ENCODE assay signal across 10 cellular contexts in the genomic region with DNA sequence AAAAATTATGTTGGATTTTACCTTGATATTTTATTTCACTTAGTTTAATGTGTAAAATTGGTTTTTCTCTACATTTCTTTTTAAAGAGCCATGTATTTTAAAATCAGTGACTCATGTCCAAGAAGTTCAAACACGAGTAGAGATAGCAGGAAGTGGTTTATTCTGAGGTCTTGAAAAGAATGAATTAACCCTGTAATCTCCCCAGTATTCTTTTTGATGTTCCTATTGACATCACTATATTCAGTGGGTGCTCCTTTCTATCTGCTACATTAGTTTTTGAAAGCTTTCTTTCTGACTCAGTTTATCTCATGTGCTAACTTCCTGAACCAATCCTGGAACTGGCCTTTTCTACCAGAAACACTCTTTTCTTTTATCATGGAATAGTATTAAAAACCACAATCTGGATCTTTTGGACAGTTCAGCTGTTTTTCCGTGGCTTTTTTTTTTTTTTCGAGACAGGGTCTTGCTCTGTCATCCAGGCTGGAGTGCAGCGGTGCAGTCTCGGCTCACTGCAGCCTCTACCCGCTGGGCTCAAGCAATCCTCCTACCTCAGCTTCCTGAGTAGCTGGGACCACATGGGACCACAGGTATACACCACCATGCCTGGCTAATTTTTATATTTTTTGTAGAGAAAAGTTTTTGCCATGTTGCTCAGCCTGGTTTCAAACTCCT.
DNase-seq lines count a peak whose midpoint lies in the region; ATAC-seq, FAIRE-seq and TF ChIP-seq lines count a peak whose summit lies in the region.
"Had no signal": no experiment of that assay in that cellular context is flagged by ENCODE, and none has a peak within 500 bp of the region (broad histone marks: within the 10 kb centered on the region; RNA-seq: fewer than 3 reads in every experiment).

No MANE protein-coding gene starts in this region.

- 50 to 65% (median 57%) methylated on average over 6 of the region's 6 CpGs for WGBS in ovary, 3 donors

- H3K4me3 ChIP-seq in ovary: no peak overlapping the region
- H3K4me3 ChIP-seq: dorsolateral prefrontal cortex had no signal

- H3K27me3 Mint-ChIP-seq in activated T-helper 17 cell treated with anti-CD3 and anti-CD28 coated beads, Interleukin-2, amount 50 U/mL, for 72 hours: no peaks in the 10 kb centered on the region
- no peaks in the 10 kb centered on the region for H3K27me3 Mint-ChIP-seq in natural killer cell treated with Interleukin-12 subunit alpha and Interleukin-12 subunit beta and Interleukin-15 and Interleukin-18, amount 100 ng/mL, for 72 hours

- FAIRE-seq in GM12892 (lab: Jason Lieb, UNC): no peak

- H3K36me3 Mint-ChIP-seq in activated T-helper 17 cell treated with anti-CD3 and anti-CD28 coated beads, Interleukin-2, amount 50 U/mL, for 72 hours (ENCODE audit: low read depth): no peaks in the 10 kb centered on the region
- H3K36me3 Mint-ChIP-seq in natural killer cell treated with Interleukin-12 subunit alpha and Interleukin-12 subunit beta and Interleukin-15 and Interleukin-18, amount 100 ng/mL, for 72 hours: no peaks in the 10 kb centered on the region

- no peaks in the 10 kb centered on the region for H3K4me1 ChIP-seq in ovary (ENCODE audit: insufficient read depth)

- ATAC-seq in GM18511 (IDR thresholded peaks at IDR 0.05; ENCODE audit: unreplicated experiment) (peak; percentile 65), HG03175 (IDR thresholded peaks at IDR 0.05; ENCODE audit: unreplicated experiment) (peak; percentile 75), HG02571 (IDR thresholded peaks at IDR 0.05; ENCODE audit: unreplicated experiment) (no peak)
- ATAC-seq in activated T-helper 17 cell treated with anti-CD3 and anti-CD28 coated beads, Interleukin-2, amount 50 U/mL, for 72 hours (replicated peaks): peak; percentile 97
- ATAC-seq in natural killer cell treated with Interleukin-12 subunit alpha and Interleukin-12 subunit beta and Interleukin-15 and Interleukin-18, amount 100 ng/mL, for 72 hours: peak; percentile 59 to 86

- peaks cover 6% of the 10 kb centered on the region for H3K4me1 Mint-ChIP-seq in activated T-helper 17 cell treated with anti-CD3 and anti-CD28 coated beads, Interleukin-2, amount 50 U/mL, for 72 hours
- H3K4me1 Mint-ChIP-seq in natural killer cell treated with Interleukin-12 subunit alpha and Interleukin-12 subunit beta and Interleukin-15 and Interleukin-18, amount 100 ng/mL, for 72 hours (ENCODE audit: low read depth in 2 of 2): peaks cover 9 to 16% of the 10 kb centered on the region in 2 donors

- H3K27ac Mint-ChIP-seq in activated T-helper 17 cell treated with anti-CD3 and anti-CD28 coated beads, Interleukin-2, amount 50 U/mL, for 72 hours: peak overlapping the region; percentile 25
- H3K27ac Mint-ChIP-seq in natural killer cell treated with Interleukin-12 subunit alpha and Interleukin-12 subunit beta and Interleukin-15 and Interleukin-18, amount 100 ng/mL, for 72 hours: peak overlapping the region in 1 of 2 donors; percentile 69

- no peak overlapping the region for H3K27ac ChIP-seq in ovary
- H3K27ac ChIP-seq: dorsolateral prefrontal cortex, KMS-11, VCaP had no signal

- TF ChIP-seq POLR2A in ovary (IDR thresholded peaks at IDR 0.05) (no peak), GM12892 (IDR thresholded peaks at IDR 0.05; ENCODE audit: low read depth, low read length) (no peak)

- H3K36me3 ChIP-seq in ovary: no peaks in the 10 kb centered on the region

- peaks cover 4% of the 10 kb centered on the region for H3K27me3 ChIP-seq in ovary
- H3K27me3 ChIP-seq: dorsolateral prefrontal cortex had no signal

- intact Hi-C loops in ovary (cut with DNase I): no loop called here

- no peak for TF ChIP-seq EP300 in ovary (IDR thresholded peaks at IDR 0.05)

- no peaks in the 10 kb centered on the region for H3K9me3 ChIP-seq in ovary

- no peak for DNase-seq in natural killer cell treated with Interleukin-12 subunit alpha and Interleukin-12 subunit beta and Interleukin-15 and Interleukin-18, amount 100 ng/mL, for 72 hours (ENCODE audit: low spot score)
- DNase-seq in ovary (no peak), GM12892 (ENCODE audit: insufficient read length) (no peak)
- DNase-seq: dorsolateral prefrontal cortex had no signal

- no peaks in the 10 kb centered on the region for H3K9me3 Mint-ChIP-seq in activated T-helper 17 cell treated with anti-CD3 and anti-CD28 coated beads, Interleukin-2, amount 50 U/mL, for 72 hours
- no peaks in the 10 kb centered on the region for H3K9me3 Mint-ChIP-seq in natural killer cell treated with Interleukin-12 subunit alpha and Interleukin-12 subunit beta and Interleukin-15 and Interleukin-18, amount 100 ng/mL, for 72 hours

- TF ChIP-seq CTCF in ovary (IDR thresholded peaks at IDR 0.05): no peak

- peak overlapping the region; percentile 41 for H3K4me3 Mint-ChIP-seq in activated T-helper 17 cell treated with anti-CD3 and anti-CD28 coated beads, Interleukin-2, amount 50 U/mL, for 72 hours
- H3K4me3 Mint-ChIP-seq in natural killer cell treated with Interleukin-12 subunit alpha and Interleukin-12 subunit beta and Interleukin-15 and Interleukin-18, amount 100 ng/mL, for 72 hours: peak overlapping the region; percentile 42
